In the genomic region with DNA sequence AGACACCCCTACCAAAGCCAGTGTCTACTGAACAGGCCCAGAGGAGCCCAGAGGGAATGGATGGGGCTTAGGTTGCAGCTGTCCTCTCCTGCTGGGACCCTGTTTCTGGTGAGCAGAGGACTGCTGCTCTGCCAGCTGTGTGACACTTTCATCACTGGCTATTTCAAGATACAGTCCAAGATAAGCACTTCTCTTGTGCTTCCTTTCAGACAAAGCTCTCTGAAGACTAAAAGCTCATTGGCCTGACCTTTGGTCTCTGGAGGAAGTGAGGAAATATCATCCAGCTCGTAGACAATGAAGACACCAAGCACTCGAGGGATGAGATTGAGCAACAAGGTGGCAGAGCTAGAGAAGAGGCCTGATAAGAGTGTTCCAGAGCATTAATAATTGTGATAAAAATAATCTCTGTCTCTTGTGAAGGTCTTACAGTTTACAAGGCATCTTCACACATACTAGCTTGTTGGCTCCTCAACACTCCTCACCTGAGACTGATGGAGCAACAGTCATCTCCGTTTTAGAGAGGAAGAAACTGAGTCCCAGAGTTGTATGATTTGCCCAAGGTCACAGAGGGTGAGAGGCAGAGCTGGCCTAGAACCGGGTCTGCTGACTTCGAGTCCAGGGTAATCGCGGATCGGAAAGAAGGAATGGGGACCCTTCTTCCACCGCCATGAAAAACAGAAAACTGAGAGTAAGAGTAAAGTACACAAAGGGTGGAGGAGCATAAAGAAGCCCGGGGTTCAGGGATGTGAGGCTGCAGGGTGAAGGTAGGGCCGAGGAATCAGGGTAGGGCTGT, we compare ENCODE assay signal across 8 cellular contexts. TPM values are rescaled to one million over a fixed set of nuclear protein-coding genes. Genes with fewer than 3 reads are reported as not detected.
DNase-seq lines count a peak whose midpoint lies in the region; ATAC-seq, FAIRE-seq and TF ChIP-seq lines count a peak whose summit lies in the region.

No MANE protein-coding gene starts in this region.

- BruUV-seq in PC-3 (replicated peaks; lab: Mats Ljungman, UMichigan), result TSS peak; percentile 67

- POLR2A ChIA-PET in A549 (lab: Yijun Ruan, JAX) (interaction anchor here (0.8 to 2.0 kb wide), 4 partner anchors 41 to 178 kb away, joined by 3 to 11 read pairs (median 4); partner anchors contain the start of gene MTFR1L), PC-3 (lab: Charles Lee; ENCODE audit: unreplicated experiment) (interaction anchor here (0.6 to 1.3 kb wide), 7 partner anchors 71 to 282 kb away, joined by 3 to 16 read pairs (median 4); no protein-coding TSS in a partner anchor)

- no peaks in the 10 kb centered on the region for H4K20me1 ChIP-seq in PC-3 (ENCODE audit: low read length)

- ATAC-seq in A549 (peak in 1 of 2 experiments; percentile 13; a peak in 3 of 6 replicates), PC-3 (no peak), GM21529 (IDR thresholded peaks at IDR 0.05; ENCODE audit: unreplicated experiment) (no peak)

- TF ChIP-seq RAD21 in A549 (conservative IDR thresholded peaks at IDR 0.05 in 1 of 2, IDR thresholded peaks at IDR 0.05 in 1 of 2), result no peak

- H3K9me2 ChIP-seq in PC-3 (replicated peaks; ENCODE audit: low read length), result no peaks in the 10 kb centered on the region

- H3K27me3 ChIP-seq in PC-3 (ENCODE audit: low read length), result no peaks in the 10 kb centered on the region

- DNase-seq in A549 (ENCODE audit: low read depth in 1 of 2, low spot score in 1 of 2) (peak in 1 of 2 experiments; percentile 46), GM12864 (ENCODE audit: low read depth) (no peak), PC-3 (peak; percentile 14), lower leg skin (ENCODE audit: low spot score in 2 of 2) (peak in 1 of 2 donors; percentile 47), NCI-H2107 treated with DMSO at 0.1 percent for 48 hours (lab: John Stamatoyannopoulos, UW; ENCODE audit: unreplicated experiment) (no peak)

- H3K4me2 ChIP-seq in A549 (peak overlapping the region; percentile 87), PC-3 (ENCODE audit: low read length) (peak overlapping the region; percentile 92)

- TF ChIP-seq POLR2A in A549 (IDR thresholded peaks at IDR 0.05; ENCODE audit: low read length) (no peak), lower leg skin (IDR thresholded peaks at IDR 0.05) (no peak)

- CTCF ChIA-PET in A549 (lab: Yijun Ruan, JAX) (interaction anchor here (0.6 to 7.1 kb wide), 23 partner anchors 9 to 627 kb away, joined by 3 to 84 read pairs (median 4); partner anchors contain the start of gene EXTL1), PC-3 (lab: Charles Lee) (interaction anchor here (0.5 to 3.1 kb wide), 17 partner anchors 28 to 1245 kb away, joined by 3 to 104 read pairs (median 4); no protein-coding TSS in a partner anchor)

- peak overlapping the region; percentile 88 to 94 for H3K27ac ChIP-seq in A549
- no peak overlapping the region for H3K27ac ChIP-seq in PC-3 (ENCODE audit: low read length)
- peak overlapping the region; percentile 76 for H3K27ac ChIP-seq in cingulate gyrus (ENCODE audit: low read depth, low read length)
- peak overlapping the region; percentile 77 for H3K27ac ChIP-seq in temporal lobe (ENCODE audit: low read depth, low read length)

- WGBS in A549 (ENCODE audit: missing lambda C conversion rate), result 4% methylated on average over 11 of the region's 11 CpGs
- WGBS in lower leg skin, 2 donors, result 2 to 5% methylated on average over 11 of the region's 11 CpGs

- intact Hi-C loops in PC-3 (cut with micrococcal nuclease) (loop anchor here (2.0 to 5.0 kb wide), 2 partner anchors 74 to 175 kb away; no protein-coding TSS in a partner anchor), lower leg skin (cut with DNase I; ENCODE audit: low total_unique reads) (loop anchor here (5.0 to 10.0 kb wide), 2 partner anchors 100 to 162 kb away; no protein-coding TSS in a partner anchor)

- no peaks in the 10 kb centered on the region for H3F3A ChIP-seq in PC-3 (ENCODE audit: low read length, unreplicated experiment)

- H3K9ac ChIP-seq in PC-3 (ENCODE audit: low read length), result peak overlapping the region; percentile 71

- H3K79me2 ChIP-seq in PC-3 (ENCODE audit: low read length), result 0 out of 2 replicates have a peak, but pooled peaks cover 4% of the 10 kb centered on the region

- H2AFZ ChIP-seq in PC-3 (ENCODE audit: low read length), result peak overlapping the region; percentile 88

- TF ChIP-seq EP300 in A549 (IDR thresholded peaks at IDR 0.05), result no peak

- no peak for FAIRE-seq in A549 (lab: Jason Lieb, UNC)

- H3K4me1 ChIP-seq in A549 (peaks cover 11% of the 10 kb centered on the region), PC-3 (ENCODE audit: insufficient read depth, low read length) (peaks cover 14% of the 10 kb centered on the region)

- H3K36me3 ChIP-seq in PC-3 (ENCODE audit: low read depth, low read length), result no peaks in the 10 kb centered on the region

- TF ChIP-seq CTCF in A549 (IDR thresholded peaks at IDR 0.05), result no peak
- no peak for TF ChIP-seq CTCF in GM12864 (IDR thresholded peaks at IDR 0.05; ENCODE audit: low read depth, low read length, missing control alignments)
- TF ChIP-seq CTCF in PC-3 (conservative IDR thresholded peaks at IDR 0.05; ENCODE audit: low read depth, low read length), result no peak
- no peak for TF ChIP-seq CTCF in lower leg skin (IDR thresholded peaks at IDR 0.05)

- H3K4me3 ChIP-seq in A549, result peak overlapping the region; percentile 74
- H3K4me3 ChIP-seq in GM12864 (ENCODE audit: low read depth, low read length), result peak overlapping the region; percentile 74
- H3K4me3 ChIP-seq in PC-3 (ENCODE audit: low read length), result peak overlapping the region; percentile 74
- peak overlapping the region; percentile 34 for H3K4me3 ChIP-seq in lower leg skin (ENCODE audit: low read depth, poor library complexity, severe bottlenecking)

- H3K9me3 ChIP-seq in A549, result no peaks in the 10 kb centered on the region
- no peaks in the 10 kb centered on the region for H3K9me3 ChIP-seq in PC-3 (ENCODE audit: low read length)

TF ChIP-seq in A549, 52 proteins besides CTCF, POLR2A, EP300 and RAD21:
- TF ChIP-seq TP53 (CRISPR knock-in tag; IDR thresholded peaks at IDR 0.05) (no peak), NR3C1 (IDR thresholded peaks at IDR 0.05) (no peak), CHD2 (IDR thresholded peaks at IDR 0.05; ENCODE audit: low read length, partially characterized antibody) (no peak), BHLHE40 (IDR thresholded peaks at IDR 0.05; ENCODE audit: low read depth, low read length) (no peak), EHF (CRISPR knock-in tag; IDR thresholded peaks at IDR 0.05) (no peak), KDM1A (IDR thresholded peaks at IDR 0.05; ENCODE audit: low read depth) (no peak), BCL3 (IDR thresholded peaks at IDR 0.05) (no peak), RCOR1 (IDR thresholded peaks at IDR 0.05; ENCODE audit: low read depth, low read length) (no peak), PHF8 (IDR thresholded peaks at IDR 0.05; ENCODE audit: borderline replicate concordance, low read depth) (no peak), FOSL2 (IDR thresholded peaks at IDR 0.05) (no peak), FOSL2 (CRISPR knock-in tag; IDR thresholded peaks at IDR 0.05) (no peak), HOXB13 (CRISPR knock-in tag; IDR thresholded peaks at IDR 0.05; ENCODE audit: low read depth) (no peak)
- TF ChIP-seq, protein P1, sequence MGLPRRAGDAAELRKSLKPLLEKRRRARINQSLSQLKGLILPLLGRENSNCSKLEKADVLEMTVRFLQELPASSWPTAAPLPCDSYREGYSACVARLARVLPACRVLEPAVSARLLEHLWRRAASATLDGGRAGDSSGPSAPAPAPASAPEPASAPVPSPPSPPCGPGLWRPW (IDR thresholded peaks at IDR 0.05), result no peak

RNA-seq across cellular contexts. Expression of gene PAFAH2, which starts 0.7 kb away (rescaled TPM):
- polyA plus RNA-seq in A549 (2011; rRNA removed) (13.7 and 13.8 TPM in 2 replicates), A549 (2017; fragmentation: RNase III; extraction: RNeasy Plus Mini Kit Qiagen cat#74134 plus additional on column Dnase treatment) (6.3 to 7.1 TPM (median 7.0 TPM) in 3 replicates)
- 6.3 and 6.8 TPM in 2 replicates for polyA plus RNA-seq in A549 (2012; cell fraction: cytosol; rRNA removed)
- 3.9 and 5.0 TPM in 2 replicates for polyA plus RNA-seq in A549 (2012; cell fraction: nucleus; rRNA removed)
- 12.1 and 12.2 TPM in 2 replicates for polyA minus RNA-seq in A549 (2011; rRNA and poly(A)+ RNA removed)
- total RNA-seq in PC-3 (2014; rRNA removed) (7.4 and 9.0 TPM in 2 replicates), lower leg skin (10 to 100 TPM; 11.8 to 23.0 (median 17.1) TPM), temporal lobe (2.2 TPM)

RNA-seq across cellular contexts. Expression of gene EXTL1, which starts 24.4 kb away (rescaled TPM):
- 0.03 and 0.09 TPM in 2 replicates for polyA plus RNA-seq in A549 (2011; rRNA removed)
- 0.03 TPM in 2 replicates for polyA plus RNA-seq in A549 (2012; cell fraction: cytosol; rRNA removed)
- 0.09 and 0.10 TPM in 2 replicates for polyA plus RNA-seq in A549 (2012; cell fraction: nucleus; rRNA removed)
- 0.04 to 0.07 TPM in 2 of 3 replicates, not detected in the other for polyA plus RNA-seq in A549 (2017; fragmentation: RNase III; extraction: RNeasy Plus Mini Kit Qiagen cat#74134 plus additional on column Dnase treatment)
- polyA minus RNA-seq in A549 (2011; rRNA and poly(A)+ RNA removed), result 0.15 TPM in 1 of 2 replicates, not detected in the other
- total RNA-seq in PC-3 (2014; rRNA removed), result 0.26 TPM in 1 of 2 replicates, not detected in the other
- 1 to 10 TPM in 2 of 4 donors, under 1 TPM in 2; 0.34 to 3.9 (median 2.2) TPM for total RNA-seq in lower leg skin
- 0.98 TPM for total RNA-seq in temporal lobe

RNA-seq across cellular contexts. Expression of gene SLC30A2, which starts 48.8 kb away (rescaled TPM):
- polyA plus RNA-seq in A549 (2011; rRNA removed) (not detected in 2 replicates), A549 (2017; fragmentation: RNase III; extraction: RNeasy Plus Mini Kit Qiagen cat#74134 plus additional on column Dnase treatment) (not detected in 3 replicates)
- polyA plus RNA-seq in A549 (2012; cell fraction: cytosol; rRNA removed), result not detected in 2 replicates
- not detected in 2 replicates for polyA plus RNA-seq in A549 (2012; cell fraction: nucleus; rRNA removed)
- polyA minus RNA-seq in A549 (2011; rRNA and poly(A)+ RNA removed), result not detected in 2 replicates
- total RNA-seq in PC-3 (2014; rRNA removed) (0.07 TPM in 1 of 2 replicates, not detected in the other), lower leg skin (1 to 10 TPM in 1 of 4 donors, under 1 TPM in 3; 0.13 to 1.8 (median 0.42) TPM), temporal lobe (not detected)
